Comparison of ENCODE assay signal across 1 cellular context in the genomic region with DNA sequence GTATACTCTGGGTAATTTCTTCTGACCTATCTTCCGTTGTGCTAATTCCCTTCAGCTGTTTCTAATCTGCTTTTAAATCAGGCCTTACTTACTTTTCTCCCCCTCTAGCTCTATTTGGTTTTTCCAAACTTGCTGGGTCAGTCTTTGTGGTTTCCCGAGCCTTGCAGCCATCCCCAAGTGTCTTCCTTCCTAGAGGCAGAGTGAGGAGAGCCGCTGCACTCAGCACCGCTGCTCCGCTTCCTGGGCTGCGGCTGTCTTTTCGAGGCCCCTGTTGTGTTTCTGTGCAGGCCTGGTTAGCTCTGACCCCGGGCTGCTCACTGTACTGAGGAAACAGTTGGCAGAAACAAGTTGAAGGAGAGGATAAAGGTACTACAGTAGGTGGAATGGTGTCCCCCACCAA.
TF ChIP-seq lines count a peak whose summit lies in the region.

No MANE protein-coding gene starts in this region.

TF ChIP-seq in K562, 482 proteins besides CTCF, POLR2A, EP300 and RAD21:
- TF ChIP-seq ZC3H11A (IDR thresholded peaks at IDR 0.05; ENCODE audit: low read depth, low read length) (no peak), TGIF2 (CRISPR knock-in tag; IDR thresholded peaks at IDR 0.05) (no peak)
- TF ChIP-seq, protein P1, sequence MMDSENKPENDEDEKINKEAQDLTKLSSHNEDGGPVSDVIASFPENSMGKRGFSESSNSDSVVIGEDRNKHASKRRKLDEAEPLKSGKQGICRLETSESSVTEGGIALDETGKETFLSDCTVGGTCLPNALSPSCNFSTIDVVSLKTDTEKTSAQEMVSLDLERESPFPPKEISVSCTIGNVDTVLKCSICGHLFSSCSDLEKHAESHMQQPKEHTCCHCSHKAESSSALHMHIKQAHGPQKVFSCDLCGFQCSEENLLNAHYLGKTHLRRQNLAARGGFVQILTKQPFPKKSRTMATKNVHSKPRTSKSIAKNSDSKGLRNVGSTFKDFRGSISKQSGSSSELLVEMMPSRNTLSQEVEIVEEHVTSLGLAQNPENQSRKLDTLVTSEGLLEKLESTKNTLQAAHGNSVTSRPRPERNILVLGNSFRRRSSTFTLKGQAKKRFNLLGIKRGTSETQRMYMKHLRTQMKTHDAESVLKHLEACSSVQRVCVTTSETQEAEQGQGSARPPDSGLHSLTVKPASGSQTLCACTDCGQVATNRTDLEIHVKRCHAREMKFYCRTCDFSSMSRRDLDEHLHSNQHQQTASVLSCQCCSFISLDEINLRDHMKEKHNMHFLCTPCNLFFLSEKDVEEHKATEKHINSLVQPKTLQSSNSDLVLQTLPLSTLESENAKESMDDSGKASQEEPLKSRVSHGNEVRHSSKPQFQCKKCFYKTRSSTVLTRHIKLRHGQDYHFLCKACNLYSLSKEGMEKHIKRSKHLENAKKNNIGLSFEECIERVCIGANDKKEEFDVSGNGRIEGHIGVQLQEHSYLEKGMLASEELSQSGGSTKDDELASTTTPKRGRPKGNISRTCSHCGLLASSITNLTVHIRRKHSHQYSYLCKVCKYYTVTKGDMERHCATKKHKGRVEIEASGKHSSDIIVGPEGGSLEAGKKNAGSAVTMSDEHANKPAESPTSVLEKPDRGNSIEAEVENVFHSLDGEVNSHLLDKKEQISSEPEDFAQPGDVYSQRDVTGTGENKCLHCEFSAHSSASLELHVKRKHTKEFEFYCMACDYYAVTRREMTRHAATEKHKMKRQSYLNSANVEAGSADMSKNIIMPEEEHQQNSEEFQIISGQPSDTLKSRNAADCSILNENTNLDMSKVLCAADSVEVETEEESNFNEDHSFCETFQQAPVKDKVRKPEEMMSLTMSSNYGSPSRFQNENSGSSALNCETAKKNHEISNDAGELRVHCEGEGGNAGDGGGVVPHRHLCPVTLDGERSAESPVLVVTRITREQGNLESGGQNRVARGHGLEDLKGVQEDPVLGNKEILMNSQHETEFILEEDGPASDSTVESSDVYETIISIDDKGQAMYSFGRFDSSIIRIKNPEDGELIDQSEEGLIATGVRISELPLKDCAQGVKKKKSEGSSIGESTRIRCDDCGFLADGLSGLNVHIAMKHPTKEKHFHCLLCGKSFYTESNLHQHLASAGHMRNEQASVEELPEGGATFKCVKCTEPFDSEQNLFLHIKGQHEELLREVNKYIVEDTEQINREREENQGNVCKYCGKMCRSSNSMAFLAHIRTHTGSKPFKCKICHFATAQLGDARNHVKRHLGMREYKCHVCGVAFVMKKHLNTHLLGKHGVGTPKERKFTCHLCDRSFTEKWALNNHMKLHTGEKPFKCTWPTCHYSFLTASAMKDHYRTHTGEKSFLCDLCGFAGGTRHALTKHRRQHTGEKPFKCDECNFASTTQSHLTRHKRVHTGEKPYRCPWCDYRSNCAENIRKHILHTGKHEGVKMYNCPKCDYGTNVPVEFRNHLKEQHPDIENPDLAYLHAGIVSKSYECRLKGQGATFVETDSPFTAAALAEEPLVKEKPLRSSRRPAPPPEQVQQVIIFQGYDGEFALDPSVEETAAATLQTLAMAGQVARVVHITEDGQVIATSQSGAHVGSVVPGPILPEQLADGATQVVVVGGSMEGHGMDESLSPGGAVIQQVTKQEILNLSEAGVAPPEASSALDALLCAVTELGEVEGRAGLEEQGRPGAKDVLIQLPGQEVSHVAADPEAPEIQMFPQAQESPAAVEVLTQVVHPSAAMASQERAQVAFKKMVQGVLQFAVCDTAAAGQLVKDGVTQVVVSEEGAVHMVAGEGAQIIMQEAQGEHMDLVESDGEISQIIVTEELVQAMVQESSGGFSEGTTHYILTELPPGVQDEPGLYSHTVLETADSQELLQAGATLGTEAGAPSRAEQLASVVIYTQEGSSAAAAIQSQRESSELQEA (IDR thresholded peaks at IDR 0.05; ENCODE audit: low read depth) = no peak
- TF ChIP-seq, protein P2, sequence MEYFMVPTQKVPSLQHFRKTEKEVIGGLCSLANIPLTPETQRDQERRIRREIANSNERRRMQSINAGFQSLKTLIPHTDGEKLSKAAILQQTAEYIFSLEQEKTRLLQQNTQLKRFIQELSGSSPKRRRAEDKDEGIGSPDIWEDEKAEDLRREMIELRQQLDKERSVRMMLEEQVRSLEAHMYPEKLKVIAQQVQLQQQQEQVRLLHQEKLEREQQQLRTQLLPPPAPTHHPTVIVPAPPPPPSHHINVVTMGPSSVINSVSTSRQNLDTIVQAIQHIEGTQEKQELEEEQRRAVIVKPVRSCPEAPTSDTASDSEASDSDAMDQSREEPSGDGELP (CRISPR knock-in tag; IDR thresholded peaks at IDR 0.05; ENCODE audit: borderline replicate concordance) = peak; percentile 18; the same call in 1 of the 2 replicates
TF ChIP-seq in K562: peak in this region for 1.
